Comparison of ENCODE assay signal across 8 cellular contexts in genomic region chr1:235648954-235649721, GRCh38. TPM values are rescaled to one million over a fixed set of nuclear protein-coding genes. Genes with fewer than 3 reads are reported as not detected.
DNase-seq lines count a peak whose midpoint lies in the region; ATAC-seq and TF ChIP-seq lines count a peak whose summit lies in the region.

No MANE protein-coding gene starts in this region.

- peak; percentile 65 for DNase-seq in ELR (ENCODE audit: low read depth)
- DNase-seq in NT2/D1 (ENCODE audit: low read depth, low spot score), result peak; percentile 79
- DNase-seq in activated T-helper 2 cell treated with anti-CD3 and anti-CD28 coated beads, Interferon-gamma antibody, Interleukin-2, Interleukin-4, amounts not matched to agents 10 μg/mL and 5 μg/mL and 100 μg/mL, durations not matched to agents 14 hours and 24 hours and 36 hours (ENCODE audit: low spot score), result peak; percentile 50
- DNase-seq in fibroblast of pulmonary artery (ENCODE audit: low read depth), result peak; percentile 63
- peak; percentile 58 to 90 for DNase-seq in upper lobe of left lung
- no peak for DNase-seq in occipital lobe (lab: John Stamatoyannopoulos, UW)

- peaks cover 10% of the 10 kb centered on the region for H3K4me1 ChIP-seq in NT2/D1 (ENCODE audit: insufficient read depth, insufficient read length)
- H3K4me1 ChIP-seq in neuron (ENCODE audit: insufficient read depth, low read length), result peaks cover 8% of the 10 kb centered on the region
- H3K4me1 ChIP-seq in upper lobe of left lung, result peaks cover 22 to 32% (median 25%) of the 10 kb centered on the region in 4 donors

- intact Hi-C loops in activated T-helper 2 cell treated with anti-CD3 and anti-CD28 coated beads, Interferon-gamma antibody, Interleukin-2, Interleukin-4, amounts not matched to agents 10 μg/mL and 5 μg/mL and 100 μg/mL, durations not matched to agents 14 hours and 24 hours and 36 hours (cut with micrococcal nuclease), result loop anchor here (10.0 kb wide), 1 partner anchor 484 kb away; the partner anchor contains the start of gene RBM34

- H2AFZ ChIP-seq in neuron (ENCODE audit: low read depth, low read length), result peak overlapping the region; percentile 99

- ATAC-seq in HG02610 (IDR thresholded peaks at IDR 0.05; ENCODE audit: unreplicated experiment) (peak; percentile 48), upper lobe of left lung (ENCODE audit: low FRiP score in 2 of 2) (peak; percentile 76 to 79)

- H3K36me3 ChIP-seq in NT2/D1 (ENCODE audit: insufficient read depth, insufficient read length, low read length) (no peaks in the 10 kb centered on the region), neuron (ENCODE audit: insufficient read depth, low read length) (no peaks in the 10 kb centered on the region), upper lobe of left lung (no peaks in the 10 kb centered on the region)

- peaks cover 47% of the 10 kb centered on the region for H3K27me3 Mint-ChIP-seq in activated T-helper 2 cell treated with anti-CD3 and anti-CD28 coated beads, Interferon-gamma antibody, Interleukin-2, Interleukin-4, amounts not matched to agents 10 μg/mL and 5 μg/mL and 100 μg/mL, durations not matched to agents 14 hours and 24 hours and 36 hours (ENCODE audit: low read depth)

- H3K27me3 ChIP-seq in NT2/D1 (ENCODE audit: insufficient read depth, insufficient read length) (peaks cover 60% of the 10 kb centered on the region), neuron (ENCODE audit: insufficient read depth, low read length) (no peaks in the 10 kb centered on the region), upper lobe of left lung (peaks cover 0 to 43% (median 18%) of the 10 kb centered on the region in 4 donors)

- peak overlapping the region; percentile 77 for H3K9ac ChIP-seq in NT2/D1 (ENCODE audit: insufficient read length, low read depth)

- no peaks in the 10 kb centered on the region for H3K9me3 Mint-ChIP-seq in activated T-helper 2 cell treated with anti-CD3 and anti-CD28 coated beads, Interferon-gamma antibody, Interleukin-2, Interleukin-4, amounts not matched to agents 10 μg/mL and 5 μg/mL and 100 μg/mL, durations not matched to agents 14 hours and 24 hours and 36 hours

- TF ChIP-seq POLR2A in upper lobe of left lung (IDR thresholded peaks at IDR 0.05), result no peak

- peaks cover 48% of the 10 kb centered on the region for H3K4me1 Mint-ChIP-seq in activated T-helper 2 cell treated with anti-CD3 and anti-CD28 coated beads, Interferon-gamma antibody, Interleukin-2, Interleukin-4, amounts not matched to agents 10 μg/mL and 5 μg/mL and 100 μg/mL, durations not matched to agents 14 hours and 24 hours and 36 hours (ENCODE audit: low read depth)

- H3K36me3 Mint-ChIP-seq in activated T-helper 2 cell treated with anti-CD3 and anti-CD28 coated beads, Interferon-gamma antibody, Interleukin-2, Interleukin-4, amounts not matched to agents 10 μg/mL and 5 μg/mL and 100 μg/mL, durations not matched to agents 14 hours and 24 hours and 36 hours (ENCODE audit: low read depth), result peaks cover 46% of the 10 kb centered on the region

- peak overlapping the region; percentile 93 for H3K4me3 Mint-ChIP-seq in activated T-helper 2 cell treated with anti-CD3 and anti-CD28 coated beads, Interferon-gamma antibody, Interleukin-2, Interleukin-4, amounts not matched to agents 10 μg/mL and 5 μg/mL and 100 μg/mL, durations not matched to agents 14 hours and 24 hours and 36 hours (ENCODE audit: low read depth)

- peak overlapping the region; percentile 68 for H3K4me3 ChIP-seq in NT2/D1 (ENCODE audit: insufficient read length, low read depth)
- peak overlapping the region; percentile 37 for H3K4me3 ChIP-seq in fibroblast of pulmonary artery (replicated peaks; ENCODE audit: low read depth, low read length)
- H3K4me3 ChIP-seq in neuron (ENCODE audit: low read length), result peak overlapping the region; percentile 82
- H3K4me3 ChIP-seq in upper lobe of left lung, result peak overlapping the region in 3 of 4 donors; percentile 51 to 59 (median 55)

- H3K9me3 ChIP-seq in NT2/D1 (ENCODE audit: insufficient read depth, low read length) (no peaks in the 10 kb centered on the region), neuron (ENCODE audit: low read length) (no peaks in the 10 kb centered on the region), upper lobe of left lung (no peaks in the 10 kb centered on the region)

- no peak overlapping the region for H3K27ac ChIP-seq in upper lobe of left lung

- no peak for TF ChIP-seq EP300 in upper lobe of left lung (IDR thresholded peaks at IDR 0.05)

- TF ChIP-seq CTCF in fibroblast of pulmonary artery (IDR thresholded peaks at IDR 0.05; ENCODE audit: low read length, missing control alignments) (no peak), upper lobe of left lung (IDR thresholded peaks at IDR 0.05) (no peak)

- peak overlapping the region; percentile 92 for H3K27ac Mint-ChIP-seq in activated T-helper 2 cell treated with anti-CD3 and anti-CD28 coated beads, Interferon-gamma antibody, Interleukin-2, Interleukin-4, amounts not matched to agents 10 μg/mL and 5 μg/mL and 100 μg/mL, durations not matched to agents 14 hours and 24 hours and 36 hours

- WGBS in upper lobe of left lung, 2 donors, result 2% methylated on average over 15 to 33 of the region's 74 CpGs

RNA-seq across cellular contexts. Expression of gene GNG4, which starts 0.4 kb away (rescaled TPM):
- total RNA-seq in activated T-helper 2 cell treated with anti-CD3 and anti-CD28 coated beads, Interferon-gamma antibody, Interleukin-2, Interleukin-4, amounts not matched to agents 10 μg/mL and 5 μg/mL and 100 μg/mL, durations not matched to agents 14 hours and 24 hours and 36 hours, result 167 and 170 TPM in 2 replicates
- total RNA-seq in upper lobe of left lung, result under 1 TPM in 1 of 6 donors, not detected in 5; 0.20 TPM
- total RNA-seq in occipital lobe, result 31.5 TPM

Comparison
In these comparisons a context has a peak if more than half of its experiments do, and no peak if none do; other contexts are left out.
1. RNA of gene GNG4, which starts 0.4 kb away (total RNA-seq): 167 to 170 TPM in activated T-helper 2 cell treated with anti-CD3 and anti-CD28 coated beads, Interferon-gamma antibody, Interleukin-2, Interleukin-4, amounts not matched to agents 10 μg/mL and 5 μg/mL and 100 μg/mL, durations not matched to agents 14 hours and 24 hours and 36 hours and 31.5 TPM in occipital lobe (single experiment); 0.20 TPM in upper lobe of left lung; every median in the first group is over 10 times any median in the second.
2. Peak in every context shown above with its lines, with median percentiles within 50 percentile points of each other: H3K4me3 ChIP-seq.